Comparison of ENCODE assay signal across 22 cellular contexts in genomic region chr17:17567114-17567513, GRCh38. TPM values are rescaled to one million over a fixed set of nuclear protein-coding genes. Genes with fewer than 3 reads are reported as not detected.
DNase-seq lines count a peak whose midpoint lies in the region; ATAC-seq, FAIRE-seq and TF ChIP-seq lines count a peak whose summit lies in the region.
"Had no signal": no experiment of that assay in that cellular context is flagged by ENCODE, and none has a peak within 500 bp of the region (broad histone marks: within the 10 kb centered on the region; RNA-seq: fewer than 3 reads in every experiment).

No MANE protein-coding gene starts in this region.

- ATAC-seq in body of pancreas (no peak), right cardiac atrium (peak; percentile 71 to 74), gastrocnemius medialis (peak; percentile 64 to 79), HG03025 (IDR thresholded peaks at IDR 0.05; ENCODE audit: low FRiP score, unreplicated experiment) (no peak)
- ATAC-seq: CD8-positive, alpha-beta T cell; mucosa of descending colon had no signal

- H3K4me3 ChIP-seq in BLaER1 treated with 17β-estradiol and CSF1 and Interleukin-3, amounts not matched to agents 10 nM and 100 nM: no peak overlapping the region
- H3K4me3 ChIP-seq in body of pancreas: no peak overlapping the region
- H3K4me3 ChIP-seq in right cardiac atrium (ENCODE audit: low read length): no peak overlapping the region
- H3K4me3 ChIP-seq in gastrocnemius medialis: peak overlapping the region in 2 of 4 donors; percentile 12 to 16
- H3K4me3 ChIP-seq: esophagus muscularis mucosa, mucosa of descending colon, skin epidermis had no signal

- H3K4me1 ChIP-seq in BLaER1 treated with 17β-estradiol and CSF1 and Interleukin-3, amounts not matched to agents 10 nM and 100 nM: peaks cover 19 to 87% (median 84%) of the 10 kb centered on the region in 10 experiments
- peaks cover 46% of the 10 kb centered on the region for H3K4me1 ChIP-seq in body of pancreas
- peaks cover 26% of the 10 kb centered on the region for H3K4me1 ChIP-seq in right cardiac atrium (ENCODE audit: control insufficient read depth, insufficient read depth, low read length)
- H3K4me1 ChIP-seq in gastrocnemius medialis: peaks cover 60 to 62% of the 10 kb centered on the region in 2 donors

- in situ Hi-C loops in gastrocnemius medialis (cut with MboI; ENCODE audit: low sequenced_read_pairs in 4 of 4): loop anchor here in 1 of 4 donors (5.0 kb wide), 1 partner anchor 65 kb away; no protein-coding TSS in a partner anchor

- WGBS in body of pancreas, 2 donors: 0 to 57% methylated on average over 2 to 6 of the region's 6 CpGs
- WGBS in right cardiac atrium: 50% methylated on average over 6 of the region's 6 CpGs

- no peak overlapping the region for H3K27ac ChIP-seq in BLaER1 treated with 17β-estradiol and CSF1 and Interleukin-3, amounts not matched to agents 10 nM and 100 nM
- H3K27ac ChIP-seq in body of pancreas (peak overlapping the region; percentile 13 to 62 (median 51)), right cardiac atrium (ENCODE audit: low read length) (peak overlapping the region; percentile 90), gastrocnemius medialis (peak overlapping the region; percentile 89 to 96 (median 94))

- peak overlapping the region in 5 of 11 experiments; percentile 7 to 27 (median 18); a peak in 5 of 22 replicates for H3K9ac ChIP-seq in BLaER1 treated with 17β-estradiol and CSF1 and Interleukin-3, amounts not matched to agents 10 nM and 100 nM

- peak in 1 of 7 experiments; percentile 2 for TF ChIP-seq CTCF in body of pancreas (IDR thresholded peaks at IDR 0.05)
- TF ChIP-seq CTCF in gastrocnemius medialis (IDR thresholded peaks at IDR 0.05 in 4 of 5, conservative IDR thresholded peaks at IDR 0.05 in 1 of 5): no peak

- H3K27me3 ChIP-seq in BLaER1 treated with 17β-estradiol and CSF1 and Interleukin-3, amounts not matched to agents 10 nM and 100 nM: no peaks in the 10 kb centered on the region
- H3K27me3 ChIP-seq in body of pancreas (no peaks in the 10 kb centered on the region), right cardiac atrium (ENCODE audit: control insufficient read depth, insufficient read depth) (no peaks in the 10 kb centered on the region), gastrocnemius medialis (no peaks in the 10 kb centered on the region)
- H3K27me3 ChIP-seq: esophagus muscularis mucosa had no signal

- FAIRE-seq in urothelium cell line (lab: Jason Lieb, UNC): no peak
- FAIRE-seq: islet of Langerhans had no signal

- TF ChIP-seq POLR2A in body of pancreas (IDR thresholded peaks at IDR 0.05) (no peak), gastrocnemius medialis (IDR thresholded peaks at IDR 0.05) (peak; percentile 40 to 45)

- peaks cover 0 to 80% (median 42%) of the 10 kb centered on the region in 11 experiments; a peak in 13 of 22 replicates for H4K20me1 ChIP-seq in BLaER1 treated with 17β-estradiol and CSF1 and Interleukin-3, amounts not matched to agents 10 nM and 100 nM

- peak in 2 of 4 donors; percentile 45 to 65 for DNase-seq in body of pancreas
- peak in 2 of 3 donors; percentile 53 to 82 for DNase-seq in right cardiac atrium
- DNase-seq in gastrocnemius medialis: peak; percentile 88
- DNase-seq in urothelium cell line (ENCODE audit: low spot score): no peak
- no peak for DNase-seq in NCI-H345 treated with DMSO at 0.1 percent for 48 hours (lab: John Stamatoyannopoulos, UW; ENCODE audit: unreplicated experiment)
- no peak for DNase-seq in NCI-H128 (lab: John Stamatoyannopoulos, UW; ENCODE audit: unreplicated experiment)
- DNase-seq: ACHN; activated naive CD4-positive, alpha-beta T cell treated with anti-CD3 and anti-CD28 coated beads, Interleukin-2, amount 50 U/mL, for 16 hours; activated T-cell treated with anti-CD3 and anti-CD28 coated beads, Interleukin-2, amount 50 U/mL, for 1 hour; CD8-positive, alpha-beta T cell; effector CD4-positive, alpha-beta T cell; H9; NCI-H1436; occipital lobe; stimulated activated CD4-positive, alpha-beta T cell treated with anti-CD3 and anti-CD28 coated beads, Interleukin-4, amount 100 ng/mL, for 4 hours; stimulated activated CD8-positive, alpha-beta memory T cell treated with anti-CD3 and anti-CD28 coated beads, Interleukin-4, amount 100 ng/mL, for 48 hours had no signal

- no peaks in the 10 kb centered on the region for H3K9me3 ChIP-seq in BLaER1 treated with 17β-estradiol and CSF1 and Interleukin-3, amounts not matched to agents 10 nM and 100 nM (replicated peaks in 1 of 11)
- H3K9me3 ChIP-seq in body of pancreas (no peaks in the 10 kb centered on the region), right cardiac atrium (ENCODE audit: control insufficient read depth, low read length) (no peaks in the 10 kb centered on the region), gastrocnemius medialis (no peaks in the 10 kb centered on the region)
- H3K9me3 ChIP-seq: esophagus muscularis mucosa, mucosa of descending colon had no signal

- H3K36me3 ChIP-seq in BLaER1 treated with 17β-estradiol and CSF1 and Interleukin-3, amounts not matched to agents 10 nM and 100 nM: peaks cover 0 to 4% (median 0%) of the 10 kb centered on the region in 11 experiments; a peak in 2 of 22 replicates
- H3K36me3 ChIP-seq in body of pancreas (replicated peaks in 1 of 2; ENCODE audit: insufficient read depth in 1 of 2, low read depth in 2 of 2): no peaks in the 10 kb centered on the region
- no peaks in the 10 kb centered on the region for H3K36me3 ChIP-seq in gastrocnemius medialis
- H3K36me3 ChIP-seq: esophagus muscularis mucosa had no signal

- intact Hi-C loops in body of pancreas (cut with DNase I): no loop called here
- intact Hi-C loops in right cardiac atrium (cut with DNase I): loop anchor here in 2 of 4 donors (5.0 kb wide), 2 partner anchors 70 to 210 kb away; partner anchors contain the start of gene RASD1 (in 2 of the 2)
- intact Hi-C loops in gastrocnemius medialis (cut with DNase I; ENCODE audit: low total_unique reads): loop anchor here (1.0 to 10.0 kb wide), 4 partner anchors 31 to 522 kb away; partner anchors contain the start of genes MED9 and MPRIP

- H3K4me2 ChIP-seq in BLaER1 treated with 17β-estradiol and CSF1 and Interleukin-3, amounts not matched to agents 10 nM and 100 nM: peak overlapping the region in 9 of 11 experiments; percentile 30 to 95 (median 65); a peak in 16 of 22 replicates

RNA-seq across cellular contexts. Expression of gene PEMT, which starts 24.4 kb away (rescaled TPM):
- total RNA-seq in body of pancreas: 10 to 100 TPM; 23.4 to 27.8 TPM
- total RNA-seq in right cardiac atrium: 10 to 100 TPM; 18.4 to 28.5 (median 19.3) TPM
- polyA plus RNA-seq in right cardiac atrium: 28.0 TPM
- total RNA-seq in gastrocnemius medialis: 10 to 100 TPM; 32.8 to 48.2 (median 34.2) TPM

Comparison
In these comparisons a context has a peak if more than half of its experiments do, and no peak if none do; other contexts are left out.
1. H3K27ac ChIP-seq: peak in body of pancreas (4 of 4), right cardiac atrium (single experiment) and gastrocnemius medialis (4 of 4); none in BLaER1 treated with 17β-estradiol and CSF1 and Interleukin-3, amounts not matched to agents 10 nM and 100 nM (0 of 11).
2. ATAC-seq: peak in right cardiac atrium (2 of 2) and gastrocnemius medialis (2 of 2); none in body of pancreas (single experiment) and HG03025 (single experiment).
3. DNase-seq: peak in right cardiac atrium (2 of 3) and gastrocnemius medialis (2 of 2); none in urothelium cell line (single experiment), NCI-H345 treated with DMSO at 0.1 percent for 48 hours (single experiment) and NCI-H128 (single experiment).
4. POLR2A ChIP-seq: peak in gastrocnemius medialis (2 of 2); none in body of pancreas (0 of 3).